In the genomic region with DNA sequence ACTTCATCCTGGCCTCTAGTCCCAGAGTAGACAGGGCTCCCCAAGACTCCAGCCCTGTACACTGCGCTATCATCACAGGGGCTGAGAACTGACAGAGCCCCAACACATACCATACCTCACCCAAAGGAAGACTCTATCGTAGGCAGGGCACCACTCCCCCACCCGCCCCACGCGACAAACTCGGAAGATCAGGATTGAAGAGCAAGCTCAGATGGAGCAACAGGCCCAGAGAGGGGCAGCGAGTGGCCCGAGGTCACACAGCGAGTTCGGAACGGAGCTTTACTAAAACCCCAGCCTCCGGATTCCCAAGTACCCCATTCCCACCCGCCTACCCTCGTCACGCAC, we compare ENCODE assay signal across 8 cellular contexts. TPM values are rescaled to one million over a fixed set of nuclear protein-coding genes. Genes with fewer than 3 reads are reported as not detected.
DNase-seq lines count a peak whose midpoint lies in the region; ATAC-seq lines count a peak whose summit lies in the region.

No MANE protein-coding gene starts in this region.

- peak overlapping the region; percentile 93 for H3K4me3 Mint-ChIP-seq in activated naive CD4-positive, alpha-beta T cell treated with anti-CD3 and anti-CD28 coated beads for 36 hours

- peak overlapping the region; percentile 65 for H3K27ac Mint-ChIP-seq in activated naive CD4-positive, alpha-beta T cell treated with anti-CD3 and anti-CD28 coated beads for 36 hours

- ATAC-seq in HG02885 (IDR thresholded peaks at IDR 0.05; ENCODE audit: poor library complexity, unreplicated experiment) (peak; percentile 9), HG03520 (IDR thresholded peaks at IDR 0.05; ENCODE audit: unreplicated experiment) (no peak)

- no peaks in the 10 kb centered on the region for H3K27me3 ChIP-seq in BLaER1 treated with 17β-estradiol and CSF1 and Interleukin-3, amounts not matched to agents 10 nM and 100 nM
- H3K27me3 ChIP-seq in iPS DF 6.9 (ENCODE audit: control insufficient read depth, insufficient read depth, low read length): no peaks in the 10 kb centered on the region

- peak overlapping the region; percentile 79 to 90 (median 85) for H3K9ac ChIP-seq in BLaER1 treated with 17β-estradiol and CSF1 and Interleukin-3, amounts not matched to agents 10 nM and 100 nM

- H3K4me1 ChIP-seq in BLaER1 treated with 17β-estradiol and CSF1 and Interleukin-3, amounts not matched to agents 10 nM and 100 nM: peaks cover 31 to 59% (median 42%) of the 10 kb centered on the region in 10 experiments
- no peaks in the 10 kb centered on the region for H3K4me1 ChIP-seq in iPS DF 6.9 (ENCODE audit: control insufficient read depth, insufficient read depth, low read length)

- H3K27ac ChIP-seq in BLaER1 treated with 17β-estradiol and CSF1 and Interleukin-3, amounts not matched to agents 10 nM and 100 nM: peak overlapping the region in 10 of 11 experiments; percentile 45 to 84 (median 78); a peak in 21 of 22 replicates
- no peak overlapping the region for H3K27ac ChIP-seq in iPS DF 6.9 (ENCODE audit: low read length)

- no peaks in the 10 kb centered on the region for H3K27me3 Mint-ChIP-seq in activated naive CD4-positive, alpha-beta T cell treated with anti-CD3 and anti-CD28 coated beads for 36 hours (ENCODE audit: low read depth)

- H3K4me1 Mint-ChIP-seq in activated naive CD4-positive, alpha-beta T cell treated with anti-CD3 and anti-CD28 coated beads for 36 hours (ENCODE audit: low read depth): peaks cover 51% of the 10 kb centered on the region

- no peaks in the 10 kb centered on the region for H3K9me3 ChIP-seq in BLaER1 treated with 17β-estradiol and CSF1 and Interleukin-3, amounts not matched to agents 10 nM and 100 nM (replicated peaks in 1 of 11)
- no peaks in the 10 kb centered on the region for H3K9me3 ChIP-seq in iPS DF 6.9 (ENCODE audit: control insufficient read depth, insufficient read depth, low read length)

- CTCF ChIA-PET in activated naive CD4-positive, alpha-beta T cell treated with anti-CD3 and anti-CD28 coated beads for 36 hours (lab: Charles Lee): no interaction called here

- H4K20me1 ChIP-seq in BLaER1 treated with 17β-estradiol and CSF1 and Interleukin-3, amounts not matched to agents 10 nM and 100 nM: peaks cover 0 to 33% (median 12%) of the 10 kb centered on the region in 11 experiments; a peak in 12 of 22 replicates

- peak; percentile 23 for DNase-seq in activated naive CD4-positive, alpha-beta T cell treated with anti-CD3 and anti-CD28 coated beads for 36 hours
- DNase-seq in iPS DF 6.9 (ENCODE audit: low read depth, low spot score) (no peak), COLO829 (ENCODE audit: low spot score) (no peak), occipital lobe (lab: John Stamatoyannopoulos, UW) (no peak)
- DNase-seq in stimulated activated CD8-positive, alpha-beta memory T cell treated with anti-CD3 and anti-CD28 coated beads, Interleukin-4, amount 100 ng/mL, for 48 hours: peak; percentile 40

- H3K36me3 Mint-ChIP-seq in activated naive CD4-positive, alpha-beta T cell treated with anti-CD3 and anti-CD28 coated beads for 36 hours (ENCODE audit: low read depth): peaks cover 12% of the 10 kb centered on the region

- H3K36me3 ChIP-seq in BLaER1 treated with 17β-estradiol and CSF1 and Interleukin-3, amounts not matched to agents 10 nM and 100 nM: peaks cover 0 to 66% (median 31%) of the 10 kb centered on the region in 11 experiments; a peak in 20 of 22 replicates
- H3K36me3 ChIP-seq in iPS DF 6.9 (ENCODE audit: control insufficient read depth, insufficient read depth, low read length): no peaks in the 10 kb centered on the region

- intact Hi-C loops in activated naive CD4-positive, alpha-beta T cell treated with anti-CD3 and anti-CD28 coated beads for 36 hours (cut with micrococcal nuclease): loop anchor here (1.0 to 5.0 kb wide), 7 partner anchors 16 to 1061 kb away; partner anchors contain the start of genes AKIRIN1, C1orf122, CDCA8 and INPP5B

- peak overlapping the region; percentile 65 to 87 (median 79) for H3K4me3 ChIP-seq in BLaER1 treated with 17β-estradiol and CSF1 and Interleukin-3, amounts not matched to agents 10 nM and 100 nM
- peak overlapping the region; percentile 92 for H3K4me3 ChIP-seq in iPS DF 6.9 (ENCODE audit: low read length)

- no peaks in the 10 kb centered on the region for H3K9me3 Mint-ChIP-seq in activated naive CD4-positive, alpha-beta T cell treated with anti-CD3 and anti-CD28 coated beads for 36 hours

- peak overlapping the region; percentile 93 to 99 (median 98) for H3K4me2 ChIP-seq in BLaER1 treated with 17β-estradiol and CSF1 and Interleukin-3, amounts not matched to agents 10 nM and 100 nM

- WGBS in iPS DF 6.9 (ENCODE audit: insufficient coverage, insufficient read length): no CpG with 5 or more reads among the region's 15 CpGs

RNA-seq across cellular contexts. Expression of gene INPP5B, which starts 15.7 kb away (rescaled TPM):
- 10 to 100 TPM; 30.4 to 31.2 TPM for total RNA-seq in activated naive CD4-positive, alpha-beta T cell treated with anti-CD3 and anti-CD28 coated beads for 36 hours
- total RNA-seq in occipital lobe: 16.7 TPM

RNA-seq across cellular contexts. Expression of gene SF3A3, which starts 58.7 kb away (rescaled TPM):
- total RNA-seq in activated naive CD4-positive, alpha-beta T cell treated with anti-CD3 and anti-CD28 coated beads for 36 hours: 10 to 100 TPM; 88.2 to 89.9 TPM
- total RNA-seq in occipital lobe: 53.5 TPM

Comparison
In these comparisons a context has a peak if more than half of its experiments do, and no peak if none do; other contexts are left out.
1. DNase-seq: peak in activated naive CD4-positive, alpha-beta T cell treated with anti-CD3 and anti-CD28 coated beads for 36 hours (single experiment) and stimulated activated CD8-positive, alpha-beta memory T cell treated with anti-CD3 and anti-CD28 coated beads, Interleukin-4, amount 100 ng/mL, for 48 hours (single experiment); none in iPS DF 6.9 (single experiment), COLO829 (single experiment) and occipital lobe (single experiment).